Comparison of ENCODE assay signal across 1 cellular context in the genomic region with DNA sequence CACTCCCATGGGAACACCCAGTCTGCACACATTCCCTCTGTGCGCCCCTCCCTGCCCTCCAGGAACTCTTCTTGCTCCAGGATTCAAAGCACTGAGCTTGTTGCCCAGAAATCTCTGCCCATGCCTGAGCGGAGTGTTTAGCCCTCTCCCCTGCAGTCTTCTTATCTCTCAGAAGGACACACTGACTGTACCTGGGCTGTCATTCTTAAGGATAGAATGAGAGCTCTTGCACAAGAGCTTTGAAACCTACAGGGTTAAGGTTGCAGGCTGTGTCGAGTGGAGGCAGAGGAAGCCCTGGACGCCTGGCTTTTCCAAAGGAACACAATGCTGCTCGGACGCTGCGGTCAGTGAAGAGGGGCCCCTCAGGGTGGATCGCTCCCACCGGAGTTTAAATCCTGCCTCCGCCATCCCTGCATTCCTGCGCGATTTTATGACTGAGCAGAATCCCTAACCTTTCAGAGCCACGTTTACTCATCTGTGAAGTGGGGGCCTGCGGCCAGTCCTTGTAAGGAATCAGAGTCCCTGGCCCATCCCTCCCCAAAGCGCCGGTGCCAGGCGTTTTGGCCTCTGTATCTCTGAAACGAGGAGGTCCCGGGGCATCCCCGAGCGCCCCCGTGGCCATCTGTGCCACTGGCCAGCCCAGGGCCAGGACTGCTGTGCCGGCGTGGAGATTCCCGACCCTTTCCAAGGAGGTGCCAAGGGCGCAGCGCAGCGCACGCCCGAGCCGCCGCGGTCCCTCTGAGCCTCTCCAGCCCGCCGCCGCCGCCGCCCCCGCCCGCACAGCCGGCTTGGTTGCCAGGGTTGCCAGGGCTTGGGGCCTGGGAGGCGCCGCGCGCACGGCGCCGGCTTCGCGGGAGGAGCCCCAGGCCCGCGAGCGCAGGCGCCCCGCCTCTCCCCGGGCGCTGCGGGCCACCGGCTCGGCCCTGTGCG.
TF ChIP-seq lines count a peak whose summit lies in the region.

No MANE protein-coding gene starts in this region.

TF ChIP-seq in HepG2, 621 proteins besides CTCF, POLR2A, EP300 and RAD21 (continued from another document):
- TF ChIP-seq, protein P1, sequence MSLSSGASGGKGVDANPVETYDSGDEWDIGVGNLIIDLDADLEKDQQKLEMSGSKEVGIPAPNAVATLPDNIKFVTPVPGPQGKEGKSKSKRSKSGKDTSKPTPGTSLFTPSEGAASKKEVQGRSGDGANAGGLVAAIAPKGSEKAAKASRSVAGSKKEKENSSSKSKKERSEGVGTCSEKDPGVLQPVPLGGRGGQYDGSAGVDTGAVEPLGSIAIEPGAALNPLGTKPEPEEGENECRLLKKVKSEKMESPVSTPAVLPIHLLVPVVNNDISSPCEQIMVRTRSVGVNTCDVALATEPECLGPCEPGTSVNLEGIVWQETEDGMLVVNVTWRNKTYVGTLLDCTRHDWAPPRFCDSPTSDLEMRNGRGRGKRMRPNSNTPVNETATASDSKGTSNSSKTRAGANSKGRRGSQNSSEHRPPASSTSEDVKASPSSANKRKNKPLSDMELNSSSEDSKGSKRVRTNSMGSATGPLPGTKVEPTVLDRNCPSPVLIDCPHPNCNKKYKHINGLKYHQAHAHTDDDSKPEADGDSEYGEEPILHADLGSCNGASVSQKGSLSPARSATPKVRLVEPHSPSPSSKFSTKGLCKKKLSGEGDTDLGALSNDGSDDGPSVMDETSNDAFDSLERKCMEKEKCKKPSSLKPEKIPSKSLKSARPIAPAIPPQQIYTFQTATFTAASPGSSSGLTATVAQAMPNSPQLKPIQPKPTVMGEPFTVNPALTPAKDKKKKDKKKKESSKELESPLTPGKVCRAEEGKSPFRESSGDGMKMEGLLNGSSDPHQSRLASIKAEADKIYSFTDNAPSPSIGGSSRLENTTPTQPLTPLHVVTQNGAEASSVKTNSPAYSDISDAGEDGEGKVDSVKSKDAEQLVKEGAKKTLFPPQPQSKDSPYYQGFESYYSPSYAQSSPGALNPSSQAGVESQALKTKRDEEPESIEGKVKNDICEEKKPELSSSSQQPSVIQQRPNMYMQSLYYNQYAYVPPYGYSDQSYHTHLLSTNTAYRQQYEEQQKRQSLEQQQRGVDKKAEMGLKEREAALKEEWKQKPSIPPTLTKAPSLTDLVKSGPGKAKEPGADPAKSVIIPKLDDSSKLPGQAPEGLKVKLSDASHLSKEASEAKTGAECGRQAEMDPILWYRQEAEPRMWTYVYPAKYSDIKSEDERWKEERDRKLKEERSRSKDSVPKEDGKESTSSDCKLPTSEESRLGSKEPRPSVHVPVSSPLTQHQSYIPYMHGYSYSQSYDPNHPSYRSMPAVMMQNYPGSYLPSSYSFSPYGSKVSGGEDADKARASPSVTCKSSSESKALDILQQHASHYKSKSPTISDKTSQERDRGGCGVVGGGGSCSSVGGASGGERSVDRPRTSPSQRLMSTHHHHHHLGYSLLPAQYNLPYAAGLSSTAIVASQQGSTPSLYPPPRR (CRISPR knock-in tag; IDR thresholded peaks at IDR 0.05; ENCODE audit: borderline replicate concordance), result no peak
- TF ChIP-seq, protein P2, sequence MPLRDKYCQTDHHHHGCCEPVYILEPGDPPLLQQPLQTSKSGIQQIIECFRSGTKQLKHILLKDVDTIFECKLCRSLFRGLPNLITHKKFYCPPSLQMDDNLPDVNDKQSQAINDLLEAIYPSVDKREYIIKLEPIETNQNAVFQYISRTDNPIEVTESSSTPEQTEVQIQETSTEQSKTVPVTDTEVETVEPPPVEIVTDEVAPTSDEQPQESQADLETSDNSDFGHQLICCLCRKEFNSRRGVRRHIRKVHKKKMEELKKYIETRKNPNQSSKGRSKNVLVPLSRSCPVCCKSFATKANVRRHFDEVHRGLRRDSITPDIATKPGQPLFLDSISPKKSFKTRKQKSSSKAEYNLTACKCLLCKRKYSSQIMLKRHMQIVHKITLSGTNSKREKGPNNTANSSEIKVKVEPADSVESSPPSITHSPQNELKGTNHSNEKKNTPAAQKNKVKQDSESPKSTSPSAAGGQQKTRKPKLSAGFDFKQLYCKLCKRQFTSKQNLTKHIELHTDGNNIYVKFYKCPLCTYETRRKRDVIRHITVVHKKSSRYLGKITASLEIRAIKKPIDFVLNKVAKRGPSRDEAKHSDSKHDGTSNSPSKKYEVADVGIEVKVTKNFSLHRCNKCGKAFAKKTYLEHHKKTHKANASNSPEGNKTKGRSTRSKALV (CRISPR knock-in tag; IDR thresholded peaks at IDR 0.05), result peak; percentile 76; the same call in 1 of the 2 replicates
